ENCODE assay signal across 8 cellular contexts in genomic region chr1:54335396-54336056, GRCh38.
DNase-seq lines count a peak whose midpoint lies in the region; ATAC-seq, FAIRE-seq and TF ChIP-seq lines count a peak whose summit lies in the region.

No MANE protein-coding gene starts in this region.

- TF ChIP-seq POLR2A in vagina (IDR thresholded peaks at IDR 0.05), result no peak

- CTCF ChIA-PET in activated CD4-positive, alpha-beta T cell treated with anti-CD3 and anti-CD28 coated beads, Interleukin-2, amount 10 ng/mL, durations not matched to agents 7 days and 5 days (lab: Charles Lee), result interaction anchor here (1.2 to 1.9 kb wide), 2 partner anchors 11 to 69 kb away, joined by 3 to 5 read pairs; no protein-coding TSS in a partner anchor

- peaks cover 35% of the 10 kb centered on the region for H3K4me1 Mint-ChIP-seq in activated CD4-positive, alpha-beta T cell treated with anti-CD3 and anti-CD28 coated beads, Interleukin-2, amount 10 ng/mL, durations not matched to agents 7 days and 5 days

- no peak overlapping the region for H4K5ac ChIP-seq in mesendoderm (ENCODE audit: low read length)

- H3K4me2 ChIP-seq in mesendoderm (ENCODE audit: low read length), result no peak overlapping the region

- intact Hi-C loops in vagina (cut with DNase I), result no loop called here

- peak overlapping the region; percentile 20 for H3K27ac ChIP-seq in duodenal mucosa (ENCODE audit: low read depth, low read length)
- peak overlapping the region; percentile 74 for H3K27ac ChIP-seq in mesendoderm (ENCODE audit: low read depth, low read length)
- H3K27ac ChIP-seq in vagina, result peak overlapping the region; percentile 87

- H3K4ac ChIP-seq in mesendoderm (ENCODE audit: low read depth, low read length), result no peak overlapping the region

- no peak overlapping the region for H3K4me3 ChIP-seq in duodenal mucosa (ENCODE audit: low read depth in 1 of 2, low read length in 2 of 2)
- H3K4me3 ChIP-seq in mesendoderm (ENCODE audit: low read length), result no peak overlapping the region
- H3K4me3 ChIP-seq in vagina, result peak overlapping the region; percentile 4 to 23

- peaks cover 35 to 52% of the 10 kb centered on the region in 2 donors for H3K4me1 ChIP-seq in duodenal mucosa (ENCODE audit: control insufficient read depth in 1 of 2, insufficient read depth in 2 of 2, low read length in 2 of 2)
- peaks cover 40% of the 10 kb centered on the region for H3K4me1 ChIP-seq in mesendoderm (ENCODE audit: control insufficient read depth, low read depth, low read length)
- peaks cover 70% of the 10 kb centered on the region for H3K4me1 ChIP-seq in vagina

- H3K79me2 ChIP-seq in mesendoderm (ENCODE audit: control insufficient read depth, insufficient read depth, low read length), result peaks cover 87% of the 10 kb centered on the region

- H4K8ac ChIP-seq in mesendoderm (ENCODE audit: low read depth, low read length), result no peak overlapping the region

- no peaks in the 10 kb centered on the region for H3K27me3 Mint-ChIP-seq in activated CD4-positive, alpha-beta T cell treated with anti-CD3 and anti-CD28 coated beads, Interleukin-2, amount 10 ng/mL, durations not matched to agents 7 days and 5 days

- H3K9me3 ChIP-seq in duodenal mucosa (ENCODE audit: control insufficient read depth in 1 of 2, low read length in 2 of 2) (no peaks in the 10 kb centered on the region), vagina (no peaks in the 10 kb centered on the region)

- no peaks in the 10 kb centered on the region for H3K9me3 Mint-ChIP-seq in activated CD4-positive, alpha-beta T cell treated with anti-CD3 and anti-CD28 coated beads, Interleukin-2, amount 10 ng/mL, durations not matched to agents 7 days and 5 days

- H3K79me1 ChIP-seq in mesendoderm (ENCODE audit: low read length), result peaks cover 67% of the 10 kb centered on the region

- H3K36me3 Mint-ChIP-seq in activated CD4-positive, alpha-beta T cell treated with anti-CD3 and anti-CD28 coated beads, Interleukin-2, amount 10 ng/mL, durations not matched to agents 7 days and 5 days (ENCODE audit: low read depth), result peaks cover 9% of the 10 kb centered on the region

- H3K18ac ChIP-seq in mesendoderm (ENCODE audit: low read length), result peak overlapping the region; percentile 47

- H2BK120ac ChIP-seq in mesendoderm (ENCODE audit: low read depth, low read length), result no peak overlapping the region

- peak overlapping the region; percentile 49 for H3K56ac ChIP-seq in mesendoderm (ENCODE audit: low read length)

- no peak overlapping the region for H2BK15ac ChIP-seq in mesendoderm (replicated peaks; ENCODE audit: low read depth)

- ATAC-seq in GM18873 (IDR thresholded peaks at IDR 0.05; ENCODE audit: low FRiP score, unreplicated experiment), result no peak

- DNase-seq in activated CD4-positive, alpha-beta T cell treated with anti-CD3 and anti-CD28 coated beads, Interleukin-2, amount 10 ng/mL, durations not matched to agents 7 days and 5 days, result no peak
- DNase-seq in activated CD4-positive, alpha-beta T cell treated with anti-CD3 and anti-CD28 coated beads for 1 hour, result no peak
- DNase-seq in mesendoderm (peak; percentile 98), vagina (ENCODE audit: extremely low spot score in 2 of 2) (peak in 1 of 2 donors; percentile 95), frontal cortex (ENCODE audit: low spot score in 2 of 2) (no peak), GM13977 (ENCODE audit: low spot score) (no peak)

- H2AK5ac ChIP-seq in mesendoderm (ENCODE audit: low read length), result no peak overlapping the region

- H3K4me3 Mint-ChIP-seq in activated CD4-positive, alpha-beta T cell treated with anti-CD3 and anti-CD28 coated beads, Interleukin-2, amount 10 ng/mL, durations not matched to agents 7 days and 5 days, result no peak overlapping the region

- no peak overlapping the region for H3K23ac ChIP-seq in mesendoderm (ENCODE audit: low read length)

- no peak overlapping the region for H2BK5ac ChIP-seq in mesendoderm (ENCODE audit: low read length)

- TF ChIP-seq CTCF in vagina (IDR thresholded peaks at IDR 0.05) (no peak), GM13977 (IDR thresholded peaks at IDR 0.05; ENCODE audit: extremely low read depth, insufficient read depth, missing control alignments) (no peak)

- peaks cover 0 to 17% of the 10 kb centered on the region in 2 donors for H3K36me3 ChIP-seq in duodenal mucosa (ENCODE audit: control insufficient read depth in 1 of 2, insufficient read depth in 2 of 2, low read length in 2 of 2)
- H3K36me3 ChIP-seq in mesendoderm (ENCODE audit: control insufficient read depth, insufficient read depth, low read length), result no peaks in the 10 kb centered on the region
- no peaks in the 10 kb centered on the region for H3K36me3 ChIP-seq in vagina

- in situ Hi-C loops in GM13977 (cut with MboI; ENCODE audit: low pct_unique_long_range_greater_than_20kb, low sequenced_read_pairs, unreplicated experiment), result no loop called here

- POLR2A ChIA-PET in activated CD4-positive, alpha-beta T cell treated with anti-CD3 and anti-CD28 coated beads, Interleukin-2, amount 10 ng/mL, durations not matched to agents 7 days and 5 days (lab: Charles Lee), result no interaction called here

- FAIRE-seq in frontal cortex (lab: Jason Lieb, UNC), result no peak

- peak overlapping the region; percentile 36 for H3K27ac Mint-ChIP-seq in activated CD4-positive, alpha-beta T cell treated with anti-CD3 and anti-CD28 coated beads, Interleukin-2, amount 10 ng/mL, durations not matched to agents 7 days and 5 days

- H3K9ac ChIP-seq in duodenal mucosa (ENCODE audit: low read depth in 1 of 2, low read length in 2 of 2) (no peak overlapping the region), mesendoderm (ENCODE audit: low read length) (peak overlapping the region; percentile 7)

- H3K27me3 ChIP-seq in duodenal mucosa (ENCODE audit: control insufficient read depth in 1 of 2, insufficient read depth in 2 of 2, low read length in 2 of 2) (no peaks in the 10 kb centered on the region), mesendoderm (ENCODE audit: insufficient read depth, low read length, poor library complexity) (no peaks in the 10 kb centered on the region), vagina (no peaks in the 10 kb centered on the region)

- no CpG with 5 or more reads among the region's 15 CpGs for WGBS in mesendoderm (ENCODE audit: extremely low coverage, insufficient coverage, low lambda C conversion rate)

Comparison
In these comparisons a context has a peak if more than half of its experiments do, and no peak if none do; other contexts are left out.
1. H3K27ac ChIP-seq: peak in every context shown above with its lines; median percentile 87 in vagina; 74 in mesendoderm; 20 in duodenal mucosa.
2. H3K4me3 ChIP-seq: peak in vagina (2 of 2); none in duodenal mucosa (0 of 2) and mesendoderm (single experiment).